In genomic region chr11:32018672-32019071, GRCh38 we compare ENCODE assay signal across 30 cellular contexts.
"Had no signal": no experiment of that assay in that cellular context is flagged by ENCODE, and none has a peak within 500 bp of the region (broad histone marks: within the 10 kb centered on the region; RNA-seq: fewer than 3 reads in every experiment).

No MANE protein-coding gene starts in this region.

- H3K4me1 Mint-ChIP-seq: activated CD4-positive, alpha-beta T cell treated with anti-CD3 and anti-CD28 coated beads for 36 hours; activated CD4-positive, alpha-beta T cell treated with anti-CD3 and anti-CD28 coated beads, Interleukin-2, amount 10 ng/mL, durations not matched to agents 24 days and 14 days; activated CD8-positive, alpha-beta memory T cell treated with anti-CD3 and anti-CD28 coated beads, Interleukin-2, amount 10 ng/mL, durations not matched to agents 7 days and 5 days; activated naive CD4-positive, alpha-beta T cell treated with anti-CD3 and anti-CD28 coated beads, Interleukin-2, amount 10 ng/mL, durations not matched to agents 7 days and 5 days; activated naive CD8-positive, alpha-beta T cell treated with anti-CD3 and anti-CD28 coated beads, Interleukin-2, amount 10 ng/mL, durations not matched to agents 7 days and 5 days had no signal

- DNase-seq: activated CD4-positive, alpha-beta memory T cell treated with anti-CD3 and anti-CD28 coated beads for 36 hours; activated CD4-positive, alpha-beta T cell treated with anti-CD3 and anti-CD28 coated beads for 36 hours; activated CD4-positive, alpha-beta T cell treated with anti-CD3 and anti-CD28 coated beads, Interleukin-2, amount 10 ng/mL, durations not matched to agents 24 days and 14 days; activated CD4-positive, CD25-positive, alpha-beta regulatory T cell; activated CD4-positive, CD25-positive, alpha-beta regulatory T cell treated with anti-CD3 and anti-CD28 coated beads, Interleukin-2, amount 50 U/mL, for 72 hours; activated CD8-positive, alpha-beta memory T cell treated with anti-CD3 and anti-CD28 coated beads, Interleukin-2, amount 10 ng/mL, durations not matched to agents 7 days and 5 days; activated CD8-positive, alpha-beta memory T cell treated with anti-CD3 and anti-CD28 coated beads, Interleukin-2, amount 50 U/mL, for 4 hours; activated CD8-positive, alpha-beta T cell treated with anti-CD3 and anti-CD28 coated beads, Interleukin-2, amount 10 ng/mL, durations not matched to agents 7 days and 5 days; activated gamma-delta T cell; activated naive CD4-positive, alpha-beta T cell; activated naive CD4-positive, alpha-beta T cell treated with anti-CD3 and anti-CD28 coated beads, Interleukin-2, amount 10 ng/mL, durations not matched to agents 7 days and 5 days; activated naive CD8-positive, alpha-beta T cell treated with anti-CD3 and anti-CD28 coated beads, Interleukin-2, amount 10 ng/mL, durations not matched to agents 7 days and 5 days; activated T-cell treated with anti-CD3 and anti-CD28 coated beads, Interleukin-2, amount 50 U/mL, for 1 hour; activated T-cell treated with anti-CD3 and anti-CD28 coated beads, Interleukin-2, amount 50 U/mL, for 48 hours; central memory CD4-positive, alpha-beta T cell; cerebellar nuclear complex; colonic mucosa; effector CD8-positive, alpha-beta T cell; esophagus squamous epithelium; foreskin melanocyte; heart right ventricle had no signal

- H3K4me3 ChIP-seq: ascending aorta, breast epithelium, cardiac muscle cell, colonic mucosa, esophagus squamous epithelium, gastroesophageal sphincter, heart right ventricle, hepatocyte had no signal

- H3K36me3 ChIP-seq: ascending aorta, breast epithelium, cardiac muscle cell, colonic mucosa, esophagus squamous epithelium, gastroesophageal sphincter, heart right ventricle had no signal

- H3K27me3 ChIP-seq: ascending aorta, breast epithelium, cardiac muscle cell, colonic mucosa had no signal

- H3K27ac Mint-ChIP-seq: activated CD4-positive, alpha-beta memory T cell treated with anti-CD3 and anti-CD28 coated beads for 36 hours; activated CD4-positive, alpha-beta T cell treated with anti-CD3 and anti-CD28 coated beads for 36 hours; activated CD4-positive, alpha-beta T cell treated with anti-CD3 and anti-CD28 coated beads, Interleukin-2, amount 10 ng/mL, durations not matched to agents 24 days and 14 days; activated CD8-positive, alpha-beta memory T cell treated with anti-CD3 and anti-CD28 coated beads, Interleukin-2, amount 10 ng/mL, durations not matched to agents 7 days and 5 days; activated CD8-positive, alpha-beta T cell treated with anti-CD3 and anti-CD28 coated beads, Interleukin-2, amount 10 ng/mL, durations not matched to agents 7 days and 5 days; activated naive CD4-positive, alpha-beta T cell treated with anti-CD3 and anti-CD28 coated beads, Interleukin-2, amount 10 ng/mL, durations not matched to agents 7 days and 5 days; activated naive CD4-positive, alpha-beta T cell treated with anti-CD3 and anti-CD28 coated beads, Interleukin-2, amount 50 U/mL, for 72 hours; activated naive CD8-positive, alpha-beta T cell treated with anti-CD3 and anti-CD28 coated beads, Interleukin-2, amount 10 ng/mL, durations not matched to agents 7 days and 5 days; activated T-helper 1 cell treated with anti-CD3 and anti-CD28 coated beads, Interleukin-12 subunit alpha, Interleukin-12 subunit beta, Interleukin-2, Interleukin-4 antibody, amounts not matched to agents 30 ng/mL and 10 ng/mL and 1 ng/mL, durations not matched to agents 14 hours and 24 hours and 36 hours; brain had no signal

- H2AFZ ChIP-seq: hepatocyte had no signal

- H3K79me2 ChIP-seq: hepatocyte had no signal

- H3K9me3 Mint-ChIP-seq: activated CD4-positive, alpha-beta T cell treated with anti-CD3 and anti-CD28 coated beads, Interleukin-2, amount 10 ng/mL, durations not matched to agents 24 days and 14 days; activated naive CD4-positive, alpha-beta T cell treated with anti-CD3 and anti-CD28 coated beads, Interleukin-2, amount 10 ng/mL, durations not matched to agents 7 days and 5 days; activated naive CD4-positive, alpha-beta T cell treated with anti-CD3 and anti-CD28 coated beads, Interleukin-2, amount 50 U/mL, for 72 hours; activated naive CD8-positive, alpha-beta T cell treated with anti-CD3 and anti-CD28 coated beads, Interleukin-2, amount 10 ng/mL, durations not matched to agents 7 days and 5 days; activated T-helper 1 cell treated with anti-CD3 and anti-CD28 coated beads, Interleukin-12 subunit alpha, Interleukin-12 subunit beta, Interleukin-2, Interleukin-4 antibody, amounts not matched to agents 30 ng/mL and 10 ng/mL and 1 ng/mL, durations not matched to agents 14 hours and 24 hours and 36 hours had no signal

- H3K36me3 Mint-ChIP-seq: activated CD4-positive, alpha-beta memory T cell treated with anti-CD3 and anti-CD28 coated beads for 36 hours; activated CD8-positive, alpha-beta memory T cell treated with anti-CD3 and anti-CD28 coated beads, Interleukin-2, amount 10 ng/mL, durations not matched to agents 7 days and 5 days; activated naive CD4-positive, alpha-beta T cell treated with anti-CD3 and anti-CD28 coated beads, Interleukin-2, amount 10 ng/mL, durations not matched to agents 7 days and 5 days; activated naive CD4-positive, alpha-beta T cell treated with anti-CD3 and anti-CD28 coated beads, Interleukin-2, amount 50 U/mL, for 72 hours; activated naive CD8-positive, alpha-beta T cell treated with anti-CD3 and anti-CD28 coated beads, Interleukin-2, amount 10 ng/mL, durations not matched to agents 7 days and 5 days; brain had no signal

- H3K4me2 ChIP-seq: hepatocyte had no signal

- H3K4me1 ChIP-seq: ascending aorta, breast epithelium, colonic mucosa, esophagus squamous epithelium, gastroesophageal sphincter, heart right ventricle had no signal

- H3K9me3 ChIP-seq: ascending aorta, breast epithelium, colonic mucosa, esophagus squamous epithelium, gastroesophageal sphincter, heart right ventricle had no signal

- H3K4me3 Mint-ChIP-seq: activated CD4-positive, alpha-beta memory T cell treated with anti-CD3 and anti-CD28 coated beads for 36 hours; activated CD4-positive, alpha-beta T cell treated with anti-CD3 and anti-CD28 coated beads for 36 hours; activated CD4-positive, alpha-beta T cell treated with anti-CD3 and anti-CD28 coated beads, Interleukin-2, amount 10 ng/mL, durations not matched to agents 24 days and 14 days; activated CD8-positive, alpha-beta memory T cell treated with anti-CD3 and anti-CD28 coated beads, Interleukin-2, amount 10 ng/mL, durations not matched to agents 7 days and 5 days; activated CD8-positive, alpha-beta T cell treated with anti-CD3 and anti-CD28 coated beads, Interleukin-2, amount 10 ng/mL, durations not matched to agents 7 days and 5 days; activated naive CD4-positive, alpha-beta T cell treated with anti-CD3 and anti-CD28 coated beads, Interleukin-2, amount 10 ng/mL, durations not matched to agents 7 days and 5 days; activated naive CD8-positive, alpha-beta T cell treated with anti-CD3 and anti-CD28 coated beads, Interleukin-2, amount 10 ng/mL, durations not matched to agents 7 days and 5 days; activated T-helper 1 cell treated with anti-CD3 and anti-CD28 coated beads, Interleukin-12 subunit alpha, Interleukin-12 subunit beta, Interleukin-2, Interleukin-4 antibody, amounts not matched to agents 30 ng/mL and 10 ng/mL and 1 ng/mL, durations not matched to agents 14 hours and 24 hours and 36 hours; brain had no signal

- H3K27ac ChIP-seq: ascending aorta, breast epithelium, cardiac muscle cell, colonic mucosa, epithelial cell of prostate, esophagus squamous epithelium, gastroesophageal sphincter, heart right ventricle, hepatocyte had no signal

- ATAC-seq: activated CD4-positive, alpha-beta T cell treated with anti-CD3 and anti-CD28 coated beads for 36 hours; activated CD8-positive, alpha-beta memory T cell treated with anti-CD3 and anti-CD28 coated beads, Interleukin-2, amount 10 ng/mL, durations not matched to agents 7 days and 5 days; activated CD8-positive, alpha-beta T cell treated with anti-CD3 and anti-CD28 coated beads, Interleukin-2, amount 10 ng/mL, durations not matched to agents 7 days and 5 days; activated naive CD4-positive, alpha-beta T cell treated with anti-CD3 and anti-CD28 coated beads, Interleukin-2, amount 50 U/mL, for 72 hours; gastroesophageal sphincter; heart right ventricle had no signal
